ENCODE assay signal across 17 cellular contexts in genomic region chr3:59663076-59663850, GRCh38.
DNase-seq lines count a peak whose midpoint lies in the region; ATAC-seq and TF ChIP-seq lines count a peak whose summit lies in the region.
"Had no signal": no experiment of that assay in that cellular context is flagged by ENCODE, and none has a peak within 500 bp of the region (broad histone marks: within the 10 kb centered on the region; RNA-seq: fewer than 3 reads in every experiment).

No MANE protein-coding gene starts in this region.

- no peak overlapping the region for H2BK5ac ChIP-seq in trophoblast cell (ENCODE audit: low read depth, low read length, poor library complexity)

- TF ChIP-seq CTCF in esophagus muscularis mucosa (IDR thresholded peaks at IDR 0.05) (no peak), foreskin keratinocyte (conservative IDR thresholded peaks at IDR 0.05) (no peak)

- intact Hi-C loops in esophagus muscularis mucosa (cut with DNase I) = no loop called here

- H3K27me3 ChIP-seq in esophagus muscularis mucosa = no peaks in the 10 kb centered on the region
- H3K27me3 ChIP-seq in trophoblast cell (ENCODE audit: insufficient read depth, low read length) = no peaks in the 10 kb centered on the region
- no peaks in the 10 kb centered on the region for H3K27me3 ChIP-seq in foreskin keratinocyte

- H2AFZ ChIP-seq in trophoblast cell (ENCODE audit: insufficient read depth, low read length, poor library complexity) = no peak overlapping the region
- H2AFZ ChIP-seq: GM23248 had no signal

- no peak overlapping the region for H4K91ac ChIP-seq in trophoblast cell (ENCODE audit: low read depth, low read length)

- no peak overlapping the region for H3K4me3 Mint-ChIP-seq in activated naive CD8-positive, alpha-beta T cell treated with anti-CD3 and anti-CD28 coated beads, Interleukin-2, amount 10 ng/mL, durations not matched to agents 7 days and 5 days
- H3K4me3 Mint-ChIP-seq in activated naive CD8-positive, alpha-beta T cell treated with anti-CD3 and anti-CD28 coated beads, Interleukin-2, amount 50 U/mL, for 24 hours = no peak overlapping the region
- H3K4me3 Mint-ChIP-seq: CD4-positive, alpha-beta memory T cell had no signal

- H4K8ac ChIP-seq in trophoblast cell (ENCODE audit: low read depth, low read length) = no peak overlapping the region

- H3K4me3 ChIP-seq in esophagus muscularis mucosa = no peak overlapping the region
- no peak overlapping the region for H3K4me3 ChIP-seq in trophoblast cell (ENCODE audit: low read depth, low read length)
- H3K4me3 ChIP-seq: GM23248 had no signal

- no peak overlapping the region for H3K23ac ChIP-seq in trophoblast cell (ENCODE audit: low read length)

- H3K4me1 ChIP-seq in esophagus muscularis mucosa (peaks cover 0 to 32% (median 23%) of the 10 kb centered on the region in 4 donors), trophoblast cell (ENCODE audit: control insufficient read depth in 1 of 2, insufficient read depth in 2 of 2, low read length in 2 of 2) (no peaks in the 10 kb centered on the region), foreskin keratinocyte (no peaks in the 10 kb centered on the region)

- H3K36me3 Mint-ChIP-seq in activated naive CD8-positive, alpha-beta T cell treated with anti-CD3 and anti-CD28 coated beads, Interleukin-2, amount 10 ng/mL, durations not matched to agents 7 days and 5 days = no peaks in the 10 kb centered on the region
- no peaks in the 10 kb centered on the region for H3K36me3 Mint-ChIP-seq in activated naive CD8-positive, alpha-beta T cell treated with anti-CD3 and anti-CD28 coated beads, Interleukin-2, amount 50 U/mL, for 24 hours (ENCODE audit: low read depth)
- H3K36me3 Mint-ChIP-seq: CD4-positive, alpha-beta memory T cell had no signal

- H3K4me2 ChIP-seq in trophoblast cell (ENCODE audit: low read length) = no peak overlapping the region

- H4K12ac ChIP-seq in trophoblast cell (ENCODE audit: low read depth, low read length) = no peak overlapping the region

- no peak overlapping the region for H2BK120ac ChIP-seq in trophoblast cell (ENCODE audit: insufficient read depth, low read length, poor library complexity)

- no peak overlapping the region for H3K4ac ChIP-seq in trophoblast cell (ENCODE audit: low read depth, low read length)

- no peak overlapping the region for H3K9ac ChIP-seq in trophoblast cell (ENCODE audit: low read length)
- H3K9ac ChIP-seq: GM23248 had no signal

- no peak for DNase-seq in activated naive CD8-positive, alpha-beta T cell treated with anti-CD3 and anti-CD28 coated beads, Interleukin-2, amount 10 ng/mL, durations not matched to agents 7 days and 5 days
- no peak for DNase-seq in activated naive CD8-positive, alpha-beta T cell treated with anti-CD3 and anti-CD28 coated beads, Interleukin-2, amount 50 U/mL, for 24 hours
- peak; percentile 60 for DNase-seq in esophagus muscularis mucosa (ENCODE audit: extremely low spot score)
- DNase-seq in trophoblast cell = peak; percentile 22 to 52
- no peak for DNase-seq in 8988T
- no peak for DNase-seq in foreskin keratinocyte
- no peak for DNase-seq in iPS-NIHi11 (ENCODE audit: low spot score)
- DNase-seq: C1 segment of cervical spinal cord; CD4-positive, alpha-beta memory T cell; COR-L47; DMS153; DND-41; GM23248; H7; HCEC 1CT had no signal

- H3K27me3 Mint-ChIP-seq in activated naive CD8-positive, alpha-beta T cell treated with anti-CD3 and anti-CD28 coated beads, Interleukin-2, amount 10 ng/mL, durations not matched to agents 7 days and 5 days = peaks cover 4% of the 10 kb centered on the region
- no peaks in the 10 kb centered on the region for H3K27me3 Mint-ChIP-seq in activated naive CD8-positive, alpha-beta T cell treated with anti-CD3 and anti-CD28 coated beads, Interleukin-2, amount 50 U/mL, for 24 hours

- H3K27ac Mint-ChIP-seq in activated naive CD8-positive, alpha-beta T cell treated with anti-CD3 and anti-CD28 coated beads, Interleukin-2, amount 10 ng/mL, durations not matched to agents 7 days and 5 days = peak overlapping the region; percentile 37
- H3K27ac Mint-ChIP-seq in activated naive CD8-positive, alpha-beta T cell treated with anti-CD3 and anti-CD28 coated beads, Interleukin-2, amount 50 U/mL, for 24 hours = no peak overlapping the region
- H3K27ac Mint-ChIP-seq: CD4-positive, alpha-beta memory T cell had no signal

- no peak for TF ChIP-seq EP300 in esophagus muscularis mucosa (IDR thresholded peaks at IDR 0.05)

- no peaks in the 10 kb centered on the region for H3K79me1 ChIP-seq in trophoblast cell (ENCODE audit: low read length)

- H3K9me3 Mint-ChIP-seq in activated naive CD8-positive, alpha-beta T cell treated with anti-CD3 and anti-CD28 coated beads, Interleukin-2, amount 10 ng/mL, durations not matched to agents 7 days and 5 days = peaks cover 3% of the 10 kb centered on the region
- no peaks in the 10 kb centered on the region for H3K9me3 Mint-ChIP-seq in activated naive CD8-positive, alpha-beta T cell treated with anti-CD3 and anti-CD28 coated beads, Interleukin-2, amount 50 U/mL, for 24 hours
- H3K9me3 Mint-ChIP-seq: CD4-positive, alpha-beta memory T cell had no signal

- no peak overlapping the region for H3K14ac ChIP-seq in trophoblast cell (ENCODE audit: low read length)

- ATAC-seq in activated naive CD8-positive, alpha-beta T cell treated with anti-CD3 and anti-CD28 coated beads, Interleukin-2, amount 10 ng/mL, durations not matched to agents 7 days and 5 days (ENCODE audit: low read depth) = no peak
- no peak for ATAC-seq in activated naive CD8-positive, alpha-beta T cell treated with anti-CD3 and anti-CD28 coated beads, Interleukin-2, amount 50 U/mL, for 24 hours
- no peak for ATAC-seq in foreskin keratinocyte
- no peak for ATAC-seq in GM19328 (IDR thresholded peaks at IDR 0.05; ENCODE audit: unreplicated experiment)

- H3K9me3 ChIP-seq in esophagus muscularis mucosa = no peaks in the 10 kb centered on the region
- H3K9me3 ChIP-seq in trophoblast cell (ENCODE audit: insufficient read depth, low read depth, low read length) = no peaks in the 10 kb centered on the region

- TF ChIP-seq POLR2A in esophagus muscularis mucosa (IDR thresholded peaks at IDR 0.05; ENCODE audit: low read depth) = no peak

- no peaks in the 10 kb centered on the region for H3K4me1 Mint-ChIP-seq in activated naive CD8-positive, alpha-beta T cell treated with anti-CD3 and anti-CD28 coated beads, Interleukin-2, amount 10 ng/mL, durations not matched to agents 7 days and 5 days
- no peaks in the 10 kb centered on the region for H3K4me1 Mint-ChIP-seq in activated naive CD8-positive, alpha-beta T cell treated with anti-CD3 and anti-CD28 coated beads, Interleukin-2, amount 50 U/mL, for 24 hours
- H3K4me1 Mint-ChIP-seq: CD4-positive, alpha-beta memory T cell had no signal

- H3K18ac ChIP-seq in trophoblast cell (ENCODE audit: low read length) = no peak overlapping the region

- WGBS in esophagus muscularis mucosa = 91% methylated on average over 2 of the region's 2 CpGs
- no CpG with 5 or more reads among the region's 2 CpGs for WGBS in trophoblast cell (ENCODE audit: extremely low coverage, insufficient coverage, insufficient read length)

- H2BK12ac ChIP-seq in trophoblast cell (ENCODE audit: low read length) = no peak overlapping the region

- H3K79me2 ChIP-seq in trophoblast cell (ENCODE audit: control insufficient read depth, insufficient read depth, low read length, poor library complexity) = no peaks in the 10 kb centered on the region

- H2AK5ac ChIP-seq in trophoblast cell (ENCODE audit: low read length) = no peak overlapping the region

- H3K27ac ChIP-seq in esophagus muscularis mucosa (replicated peaks in 1 of 4) (no peak overlapping the region), trophoblast cell (ENCODE audit: low read depth, low read length) (no peak overlapping the region), foreskin keratinocyte (no peak overlapping the region)
- H3K27ac ChIP-seq: 22Rv1, GM23248 had no signal

- H3K36me3 ChIP-seq in esophagus muscularis mucosa (no peaks in the 10 kb centered on the region), trophoblast cell (ENCODE audit: control insufficient read depth in 1 of 2, insufficient read depth in 2 of 2, low read length in 2 of 2) (no peaks in the 10 kb centered on the region)

- POLR2A ChIA-PET in activated naive CD8-positive, alpha-beta T cell treated with anti-CD3 and anti-CD28 coated beads, Interleukin-2, amount 10 ng/mL, durations not matched to agents 7 days and 5 days (lab: Charles Lee) = no interaction called here

Comparison
In these comparisons a context has a peak if more than half of its experiments do, and no peak if none do; other contexts are left out.
1. DNase-seq: peak in esophagus muscularis mucosa (single experiment) and trophoblast cell (2 of 2); none in activated naive CD8-positive, alpha-beta T cell treated with anti-CD3 and anti-CD28 coated beads, Interleukin-2, amount 10 ng/mL, durations not matched to agents 7 days and 5 days (single experiment), activated naive CD8-positive, alpha-beta T cell treated with anti-CD3 and anti-CD28 coated beads, Interleukin-2, amount 50 U/mL, for 24 hours (single experiment), 8988T (single experiment), foreskin keratinocyte (0 of 2) and iPS-NIHi11 (single experiment).